8 cellular contexts compared by ENCODE assay signal in the genomic region with DNA sequence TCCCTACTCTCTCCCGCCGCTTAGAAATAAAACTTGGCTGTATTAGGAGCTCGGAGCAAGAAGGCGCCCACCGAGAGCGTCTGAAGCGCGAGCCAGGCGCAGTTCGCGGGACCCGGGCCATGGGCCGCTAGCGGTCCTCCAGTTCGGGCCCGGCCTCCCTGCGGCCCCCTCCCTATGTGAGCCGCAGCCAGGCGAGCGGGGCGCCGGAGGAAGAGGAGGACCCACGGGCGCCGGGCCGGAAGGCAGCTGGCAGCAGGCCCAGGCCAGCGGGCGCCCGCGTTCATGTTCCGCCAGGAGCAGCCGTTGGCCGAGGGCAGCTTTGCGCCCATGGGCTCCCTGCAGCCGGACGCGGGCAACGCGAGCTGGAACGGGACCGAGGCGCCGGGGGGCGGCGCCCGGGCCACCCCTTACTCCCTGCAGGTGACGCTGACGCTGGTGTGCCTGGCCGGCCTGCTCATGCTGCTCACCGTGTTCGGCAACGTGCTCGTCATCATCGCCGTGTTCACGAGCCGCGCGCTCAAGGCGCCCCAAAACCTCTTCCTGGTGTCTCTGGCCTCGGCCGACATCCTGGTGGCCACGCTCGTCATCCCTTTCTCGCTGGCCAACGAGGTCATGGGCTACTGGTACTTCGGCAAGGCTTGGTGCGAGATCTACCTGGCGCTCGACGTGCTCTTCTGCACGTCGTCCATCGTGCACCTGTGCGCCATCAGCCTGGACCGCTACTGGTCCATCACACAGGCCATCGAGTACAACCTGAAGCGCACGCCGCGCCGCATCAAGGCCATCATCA. TPM values are rescaled to one million over a fixed set of nuclear protein-coding genes. Genes with fewer than 3 reads are reported as not detected.
DNase-seq lines count a peak whose midpoint lies in the region; ATAC-seq and TF ChIP-seq lines count a peak whose summit lies in the region.

No MANE protein-coding gene starts in this region.

- H3K9me3 Mint-ChIP-seq in central memory CD8-positive, alpha-beta T cell = no peaks in the 10 kb centered on the region

- ATAC-seq in central memory CD8-positive, alpha-beta T cell (replicated peaks; ENCODE audit: extremely low read depth, poor library complexity, severe bottlenecking) = no peak
- ATAC-seq in GM18867 (IDR thresholded peaks at IDR 0.05; ENCODE audit: unreplicated experiment) = no peak
- no peak for ATAC-seq in GM18873 (IDR thresholded peaks at IDR 0.05; ENCODE audit: low FRiP score, unreplicated experiment)

- H3K4me1 ChIP-seq in urinary bladder (ENCODE audit: insufficient read depth) = peaks cover 2% of the 10 kb centered on the region

- CTCF ChIA-PET in BJ (lab: Yijun Ruan, JAX) = interaction anchor here (0.6 to 2.9 kb wide), 5 partner anchors 12 to 521 kb away, joined by 3 to 20 read pairs (median 4); no protein-coding TSS in a partner anchor

- TF ChIP-seq EP300 in Ishikawa (IDR thresholded peaks at IDR 0.05; ENCODE audit: borderline replicate concordance) = no peak

- H3K27ac ChIP-seq in urinary bladder (ENCODE audit: low read depth) = no peak overlapping the region

- no peak for TF ChIP-seq CTCF in BJ (IDR thresholded peaks at IDR 0.05; ENCODE audit: insufficient read depth, low read depth, low read length)

- no peak overlapping the region for H3K27ac Mint-ChIP-seq in central memory CD8-positive, alpha-beta T cell (ENCODE audit: low read depth)

- peaks cover 38% of the 10 kb centered on the region for H3K27me3 ChIP-seq in BJ (ENCODE audit: control insufficient read depth, insufficient read depth, low read length)

- peaks cover 70% of the 10 kb centered on the region for H3K27me3 Mint-ChIP-seq in central memory CD8-positive, alpha-beta T cell

- H3K4me3 ChIP-seq in BJ (ENCODE audit: low read depth, low read length) (peak overlapping the region; percentile 29), urinary bladder (ENCODE audit: low read depth, low read length) (peak overlapping the region; percentile 44)

- no peak for TF ChIP-seq RAD21 in Ishikawa (IDR thresholded peaks at IDR 0.05; ENCODE audit: low read depth)

- POLR2A ChIA-PET in BJ (lab: Charles Lee) = no interaction called here

- WGBS in urinary bladder = 9% methylated on average over 82 of the region's 82 CpGs

- peak overlapping the region; percentile 69 for H3K4me3 Mint-ChIP-seq in central memory CD8-positive, alpha-beta T cell

- H3K36me3 Mint-ChIP-seq in central memory CD8-positive, alpha-beta T cell (ENCODE audit: insufficient read depth) = peaks cover 4% of the 10 kb centered on the region

- DNase-seq in BJ (ENCODE audit: low read depth) = no peak
- DNase-seq in central memory CD8-positive, alpha-beta T cell (ENCODE audit: low spot score in 2 of 2) = no peak
- peak; percentile 29 to 46 for DNase-seq in lung microvascular endothelial cell (ENCODE audit: low read depth in 2 of 2)
- no peak for DNase-seq in stimulated activated CD4-positive, alpha-beta T cell treated with anti-CD3 and anti-CD28 coated beads, Interleukin-12 subunit alpha, Interleukin-12 subunit beta, amount 100 ng/mL, for 4 hours

- H3K36me3 ChIP-seq in BJ (ENCODE audit: control insufficient read depth, insufficient read depth, low read length) (no peaks in the 10 kb centered on the region), urinary bladder (ENCODE audit: insufficient read depth) (no peaks in the 10 kb centered on the region)

- peaks cover 23% of the 10 kb centered on the region for H3K4me1 Mint-ChIP-seq in central memory CD8-positive, alpha-beta T cell

TF ChIP-seq in Ishikawa, 13 proteins besides CTCF, POLR2A, EP300 and RAD21:
- TF ChIP-seq, protein P1, sequence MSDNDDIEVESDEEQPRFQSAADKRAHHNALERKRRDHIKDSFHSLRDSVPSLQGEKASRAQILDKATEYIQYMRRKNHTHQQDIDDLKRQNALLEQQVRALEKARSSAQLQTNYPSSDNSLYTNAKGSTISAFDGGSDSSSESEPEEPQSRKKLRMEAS (IDR thresholded peaks at IDR 0.05) = no peak
- TF ChIP-seq NFIC (IDR thresholded peaks at IDR 0.05) (peak; percentile 28; the same call in 1 of the 2 replicates), CREB1 (IDR thresholded peaks at IDR 0.05; ENCODE audit: low read depth) (no peak), TCF12 (IDR thresholded peaks at IDR 0.05; ENCODE audit: low read depth) (no peak)
- TF ChIP-seq, protein P2, sequence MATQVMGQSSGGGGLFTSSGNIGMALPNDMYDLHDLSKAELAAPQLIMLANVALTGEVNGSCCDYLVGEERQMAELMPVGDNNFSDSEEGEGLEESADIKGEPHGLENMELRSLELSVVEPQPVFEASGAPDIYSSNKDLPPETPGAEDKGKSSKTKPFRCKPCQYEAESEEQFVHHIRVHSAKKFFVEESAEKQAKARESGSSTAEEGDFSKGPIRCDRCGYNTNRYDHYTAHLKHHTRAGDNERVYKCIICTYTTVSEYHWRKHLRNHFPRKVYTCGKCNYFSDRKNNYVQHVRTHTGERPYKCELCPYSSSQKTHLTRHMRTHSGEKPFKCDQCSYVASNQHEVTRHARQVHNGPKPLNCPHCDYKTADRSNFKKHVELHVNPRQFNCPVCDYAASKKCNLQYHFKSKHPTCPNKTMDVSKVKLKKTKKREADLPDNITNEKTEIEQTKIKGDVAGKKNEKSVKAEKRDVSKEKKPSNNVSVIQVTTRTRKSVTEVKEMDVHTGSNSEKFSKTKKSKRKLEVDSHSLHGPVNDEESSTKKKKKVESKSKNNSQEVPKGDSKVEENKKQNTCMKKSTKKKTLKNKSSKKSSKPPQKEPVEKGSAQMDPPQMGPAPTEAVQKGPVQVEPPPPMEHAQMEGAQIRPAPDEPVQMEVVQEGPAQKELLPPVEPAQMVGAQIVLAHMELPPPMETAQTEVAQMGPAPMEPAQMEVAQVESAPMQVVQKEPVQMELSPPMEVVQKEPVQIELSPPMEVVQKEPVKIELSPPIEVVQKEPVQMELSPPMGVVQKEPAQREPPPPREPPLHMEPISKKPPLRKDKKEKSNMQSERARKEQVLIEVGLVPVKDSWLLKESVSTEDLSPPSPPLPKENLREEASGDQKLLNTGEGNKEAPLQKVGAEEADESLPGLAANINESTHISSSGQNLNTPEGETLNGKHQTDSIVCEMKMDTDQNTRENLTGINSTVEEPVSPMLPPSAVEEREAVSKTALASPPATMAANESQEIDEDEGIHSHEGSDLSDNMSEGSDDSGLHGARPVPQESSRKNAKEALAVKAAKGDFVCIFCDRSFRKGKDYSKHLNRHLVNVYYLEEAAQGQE (IDR thresholded peaks at IDR 0.05; ENCODE audit: low read depth) = no peak
TF ChIP-seq in Ishikawa: peak in this region for 1.

RNA-seq across cellular contexts. Expression of a gene that starts 1.1 kb away (rescaled TPM):
- polyA plus RNA-seq in BJ (2011; rRNA removed) (0.18 and 0.25 TPM in 2 replicates), urinary bladder (15.0 TPM)
- 0.09 and 0.10 TPM in 2 replicates for polyA minus RNA-seq in BJ (2011; rRNA and poly(A)+ RNA removed)
- total RNA-seq in lung microvascular endothelial cell (under 0.01 TPM in 2 replicates), urinary bladder (3.6 TPM)

Comparison
In these comparisons a context has a peak if more than half of its experiments do, and no peak if none do; other contexts are left out.
1. DNase-seq: peak in lung microvascular endothelial cell (2 of 2); none in BJ (single experiment), central memory CD8-positive, alpha-beta T cell (0 of 2) and stimulated activated CD4-positive, alpha-beta T cell treated with anti-CD3 and anti-CD28 coated beads, Interleukin-12 subunit alpha, Interleukin-12 subunit beta, amount 100 ng/mL, for 4 hours (single experiment).